In genomic region chr5:128436825-128437224, GRCh38 we compare ENCODE assay signal across 15 cellular contexts.
DNase-seq lines count a peak whose midpoint lies in the region; ATAC-seq, FAIRE-seq and TF ChIP-seq lines count a peak whose summit lies in the region.
"Had no signal": no experiment of that assay in that cellular context is flagged by ENCODE, and none has a peak within 500 bp of the region (broad histone marks: within the 10 kb centered on the region; RNA-seq: fewer than 3 reads in every experiment).

No MANE protein-coding gene starts in this region.

- in situ Hi-C loops in ACHN (cut with HindIII; ENCODE audit: low pct_ligation_motif_present, low pct_unique_long_range_greater_than_20kb, low sequenced_read_pairs) = no loop called here

- ATAC-seq in HG03342 (IDR thresholded peaks at IDR 0.05; ENCODE audit: unreplicated experiment) (no peak), GM21576 (IDR thresholded peaks at IDR 0.05; ENCODE audit: unreplicated experiment) (no peak)
- ATAC-seq: activated CD4-positive, CD25-positive, alpha-beta regulatory T cell treated with anti-CD3 and anti-CD28 coated beads, Interleukin-2, amount 50 U/mL, for 24 hours; pancreas had no signal

- H3K4me1 ChIP-seq in small intestine (ENCODE audit: control insufficient read depth in 2 of 2, insufficient read depth in 1 of 2, low read depth in 1 of 2, low read length in 1 of 2) = no peaks in the 10 kb centered on the region
- H3K4me1 ChIP-seq: pancreas, thyroid gland had no signal

- H3K36me3 ChIP-seq in small intestine (ENCODE audit: control insufficient read depth in 2 of 2, insufficient read depth in 2 of 2, low read length in 2 of 2) = no peaks in the 10 kb centered on the region
- H3K36me3 ChIP-seq: BLaER1 treated with 17β-estradiol and CSF1 and Interleukin-3, amounts not matched to agents 10 nM and 100 nM; pancreas; thyroid gland had no signal

- CTCF ChIA-PET in HEK293T (lab: Yijun Ruan, JAX) = no interaction called here

- H3K27me3 ChIP-seq in small intestine (ENCODE audit: control insufficient read depth in 2 of 2, insufficient read depth in 2 of 2, low read length in 2 of 2) = no peaks in the 10 kb centered on the region
- H3K27me3 ChIP-seq: BLaER1 treated with 17β-estradiol and CSF1 and Interleukin-3, amounts not matched to agents 10 nM and 100 nM; thyroid gland had no signal

- no peaks in the 10 kb centered on the region for H3K9me3 ChIP-seq in small intestine (ENCODE audit: control insufficient read depth, low read depth)
- H3K9me3 ChIP-seq: BLaER1 treated with 17β-estradiol and CSF1 and Interleukin-3, amounts not matched to agents 10 nM and 100 nM; pancreas; thyroid gland had no signal

- 52 to 79% (median 54%) methylated on average over 3 of the region's 3 CpGs for WGBS in small intestine, 3 donors

- no peak for FAIRE-seq in small intestine (lab: Jason Lieb, UNC)
- FAIRE-seq: islet of Langerhans, pancreas had no signal

- no peak overlapping the region for H3K27ac ChIP-seq in small intestine (ENCODE audit: low read depth in 1 of 2, low read length in 1 of 2)
- H3K27ac ChIP-seq: BLaER1 treated with 17β-estradiol and CSF1 and Interleukin-3, amounts not matched to agents 10 nM and 100 nM; pancreas; thyroid gland had no signal

- H3K4me3 ChIP-seq in small intestine (ENCODE audit: low read depth in 1 of 2, low read length in 2 of 2) = no peak overlapping the region
- H3K4me3 ChIP-seq: BLaER1 treated with 17β-estradiol and CSF1 and Interleukin-3, amounts not matched to agents 10 nM and 100 nM; pancreas; thyroid gland had no signal

- POLR2A ChIA-PET in HEK293T (lab: Yijun Ruan, JAX) = no interaction called here

- peak; percentile 25 for DNase-seq in ACHN
- no peak for DNase-seq in HEK293T (ENCODE audit: extremely low spot score)
- DNase-seq in amniotic epithelial cell (ENCODE audit: low read depth) = peak; percentile 91
- DNase-seq in glomerular visceral epithelial cell (ENCODE audit: extremely low spot score) = peak; percentile 88
- no peak for DNase-seq in stimulated activated CD4-positive, alpha-beta T cell treated with anti-CD3 and anti-CD28 coated beads, Interleukin-1b, Interleukin-23, amount 100 ng/mL, for 48 hours
- DNase-seq in small intestine = no peak
- DNase-seq: activated effector memory CD4-positive, alpha-beta T cell treated with Interleukin-2 at 50 U/mL for 16 hours; pancreas; SHP77; thyroid gland had no signal

TF ChIP-seq in HEK293T, 16 proteins besides CTCF, POLR2A, EP300 and RAD21:
- TF ChIP-seq PKNOX1 (IDR thresholded peaks at IDR 0.05) (peak; percentile 72), ELF4 (IDR thresholded peaks at IDR 0.05) (no peak), ZNF384 (IDR thresholded peaks at IDR 0.05) (no peak)

Comparison
In these comparisons a context has a peak if more than half of its experiments do, and no peak if none do; other contexts are left out.
1. DNase-seq: peak in ACHN (single experiment), amniotic epithelial cell (single experiment) and glomerular visceral epithelial cell (single experiment); none in HEK293T (single experiment), stimulated activated CD4-positive, alpha-beta T cell treated with anti-CD3 and anti-CD28 coated beads, Interleukin-1b, Interleukin-23, amount 100 ng/mL, for 48 hours (single experiment) and small intestine (single experiment).